ENCODE assay signal across 26 cellular contexts in genomic region chr20:13259921-13260320, GRCh38. TPM values are rescaled to one million over a fixed set of nuclear protein-coding genes. Genes with fewer than 3 reads are reported as not detected.
DNase-seq lines count a peak whose midpoint lies in the region; ATAC-seq and TF ChIP-seq lines count a peak whose summit lies in the region.
"Had no signal": no experiment of that assay in that cellular context is flagged by ENCODE, and none has a peak within 500 bp of the region (broad histone marks: within the 10 kb centered on the region; RNA-seq: fewer than 3 reads in every experiment).

No MANE protein-coding gene starts in this region.

- H3K27me3 ChIP-seq in osteoblast (ENCODE audit: insufficient read depth, low read length) = no peaks in the 10 kb centered on the region
- H3K27me3 ChIP-seq: ovary, right atrium auricular region, tibial nerve had no signal

- H2AFZ ChIP-seq in osteoblast (ENCODE audit: low read length) = no peak overlapping the region

- H4K20me1 ChIP-seq in osteoblast (ENCODE audit: insufficient read depth, low read length) = no peaks in the 10 kb centered on the region

- peaks cover 2% of the 10 kb centered on the region for H3K4me1 ChIP-seq in osteoblast (ENCODE audit: insufficient read depth, low read length)
- H3K4me1 ChIP-seq: left ventricle myocardium inferior, right atrium auricular region, tibial nerve had no signal

- H3K9me3 ChIP-seq in osteoblast (ENCODE audit: low read depth, low read length) = no peaks in the 10 kb centered on the region
- H3K9me3 ChIP-seq: left ventricle myocardium inferior, ovary, right atrium auricular region, tibial nerve had no signal

- ATAC-seq in GM21619 (IDR thresholded peaks at IDR 0.05; ENCODE audit: unreplicated experiment) = no peak
- ATAC-seq: activated naive CD8-positive, alpha-beta T cell treated with anti-CD3 and anti-CD28 coated beads, Interleukin-2, amount 50 U/mL, for 24 hours; natural killer cell had no signal

- H3K4me3 ChIP-seq in osteoblast (ENCODE audit: insufficient read depth, low read length) = no peak overlapping the region
- H3K4me3 ChIP-seq: left ventricle myocardium inferior, ovary, right atrium auricular region, SK-N-MC, tibial nerve had no signal

- no peaks in the 10 kb centered on the region for H3K79me2 ChIP-seq in osteoblast (ENCODE audit: insufficient read depth, low read length)

- H3K36me3 ChIP-seq in osteoblast (ENCODE audit: insufficient read depth, low read length) = no peaks in the 10 kb centered on the region
- H3K36me3 ChIP-seq: left ventricle myocardium inferior, ovary, right atrium auricular region, tibial nerve had no signal

- no peak for TF ChIP-seq CTCF in osteoblast (IDR thresholded peaks at IDR 0.05; ENCODE audit: extremely low read depth, low read depth, low read length)

- no peak overlapping the region for H3K27ac ChIP-seq in osteoblast (ENCODE audit: low read depth, low read length)
- H3K27ac ChIP-seq: left ventricle myocardium inferior, ovary, right atrium auricular region, SK-N-MC, tibial nerve had no signal

- no peak overlapping the region for H3K4me2 ChIP-seq in osteoblast (ENCODE audit: insufficient read depth, low read length)

- peak; percentile 10 for DNase-seq in DMS79 treated with DMSO at 0.1 percent for 48 hours (lab: John Stamatoyannopoulos, UW)
- no peak for DNase-seq in DMS79 (lab: John Stamatoyannopoulos, UW)
- DNase-seq in NCI-H2029 (lab: John Stamatoyannopoulos, UW) = peak; percentile 76
- DNase-seq in NCI-H526 treated with DMSO at 0.1 percent for 48 hours (lab: John Stamatoyannopoulos, UW) = peak; percentile 28
- DNase-seq in osteoblast (ENCODE audit: insufficient read length, low spot score, missing footprints) = peak; percentile 18
- DNase-seq in stimulated activated CD8-positive, alpha-beta memory T cell treated with anti-CD3 and anti-CD28 coated beads, Interleukin-4, amount 100 ng/mL, for 48 hours = no peak
- DNase-seq in NCI-H1436 treated with DMSO at 0.1 percent for 48 hours (lab: John Stamatoyannopoulos, UW) = no peak
- DNase-seq: 8988T; activated CD4-positive, alpha-beta T cell treated with anti-CD3 and anti-CD28 coated beads, Interleukin-2, amount 50 U/mL, for 48 hours; activated effector memory CD4-positive, alpha-beta T cell treated with Interleukin-2 at 50 U/mL for 16 hours; activated naive CD8-positive, alpha-beta T cell treated with anti-CD3 and anti-CD28 coated beads, Interleukin-2, amount 50 U/mL, for 24 hours; AML-193; CD8-positive, alpha-beta memory T cell; effector CD4-positive, alpha-beta T cell; EL; left ventricle myocardium inferior; natural killer cell; NCI-H1436; ovary; stimulated activated CD4-positive, alpha-beta T cell treated with anti-CD3 and anti-CD28 coated beads, Interleukin-12 subunit alpha, Interleukin-12 subunit beta, amount 100 ng/mL, for 4 hours; stimulated activated CD4-positive, alpha-beta T cell treated with anti-CD3 and anti-CD28 coated beads, Interleukin-4, amount 100 ng/mL, for 4 hours; stimulated activated naive CD8-positive, alpha-beta T cell treated with anti-CD3 and anti-CD28 coated beads, Interleukin-15, amount 100 ng/mL, for 72 hours had no signal

RNA-seq across cellular contexts. Expression of gene ISM1, which starts 38.8 kb away (rescaled TPM):
- 4.0 and 8.3 TPM in 2 replicates for total RNA-seq in osteoblast

Comparison
In these comparisons a context has a peak if more than half of its experiments do, and no peak if none do; other contexts are left out.
1. DNase-seq: peak in DMS79 treated with DMSO at 0.1 percent for 48 hours (single experiment), NCI-H2029 (single experiment), NCI-H526 treated with DMSO at 0.1 percent for 48 hours (single experiment) and osteoblast (single experiment); none in DMS79 (single experiment), stimulated activated CD8-positive, alpha-beta memory T cell treated with anti-CD3 and anti-CD28 coated beads, Interleukin-4, amount 100 ng/mL, for 48 hours (single experiment) and NCI-H1436 treated with DMSO at 0.1 percent for 48 hours (single experiment).